9 cellular contexts compared by ENCODE assay signal in the genomic region with DNA sequence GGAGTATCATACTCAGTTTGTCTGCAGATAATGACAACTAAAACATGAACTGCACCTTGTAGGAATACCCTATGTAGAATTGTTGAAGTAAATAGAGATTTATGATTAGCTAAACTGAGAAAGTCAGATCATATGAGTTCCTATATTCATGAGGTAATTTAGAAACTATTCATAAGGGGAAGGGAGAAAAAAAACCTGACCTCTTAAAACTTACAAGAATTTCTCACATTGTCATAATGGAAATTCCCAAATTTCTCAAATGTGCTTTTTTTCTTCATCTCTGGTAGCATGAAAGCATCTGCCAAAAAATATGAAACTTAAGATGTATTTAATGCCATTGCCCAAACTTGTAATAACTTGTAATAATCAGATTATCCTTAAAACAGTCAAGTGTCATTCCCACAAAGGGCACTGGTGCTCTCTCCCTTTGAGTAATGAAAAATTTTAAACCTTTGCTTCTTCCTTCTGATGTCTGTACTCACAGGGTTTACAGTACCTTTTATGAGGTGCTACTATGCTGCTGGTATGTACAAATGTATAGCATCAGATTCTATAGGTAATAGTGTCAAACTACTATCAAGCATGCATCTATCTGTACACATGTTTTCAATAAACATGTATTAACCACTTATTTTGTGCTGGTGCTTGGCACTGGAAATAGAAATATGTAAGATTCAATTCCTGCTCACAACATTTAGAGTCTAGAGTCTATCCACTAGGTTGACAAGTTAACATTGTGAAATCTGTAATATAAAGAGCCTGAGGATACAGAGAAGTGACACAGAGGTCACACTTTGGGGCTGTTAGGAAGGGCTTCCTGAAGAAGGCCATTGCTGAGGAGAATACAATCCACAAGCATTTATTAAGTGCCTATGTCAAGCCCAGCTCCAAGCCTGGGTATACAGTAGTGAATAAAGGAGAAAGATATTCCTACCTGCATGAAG. TPM values are rescaled to one million over a fixed set of nuclear protein-coding genes. Genes with fewer than 3 reads are reported as not detected.
DNase-seq lines count a peak whose midpoint lies in the region; ATAC-seq and TF ChIP-seq lines count a peak whose summit lies in the region.
"Had no signal": no experiment of that assay in that cellular context is flagged by ENCODE, and none has a peak within 500 bp of the region (broad histone marks: within the 10 kb centered on the region; RNA-seq: fewer than 3 reads in every experiment).

No MANE protein-coding gene starts in this region.

- H3K27me3 ChIP-seq in left lung = no peaks in the 10 kb centered on the region
- no peaks in the 10 kb centered on the region for H3K27me3 ChIP-seq in ascending aorta

- intact Hi-C loops in left lung (cut with DNase I) (no loop called here), ascending aorta (cut with DNase I) (no loop called here)

- H3K27ac ChIP-seq in left lung (peak overlapping the region in 1 of 2 donors; percentile 23), ascending aorta (no peak overlapping the region)

- TF ChIP-seq CTCF in left lung (IDR thresholded peaks at IDR 0.05) (no peak), ascending aorta (IDR thresholded peaks at IDR 0.05) (no peak)

- H3K4me3 ChIP-seq in left lung (no peak overlapping the region), ascending aorta (no peak overlapping the region)

- no peaks in the 10 kb centered on the region for H3K36me3 ChIP-seq in left lung
- no peaks in the 10 kb centered on the region for H3K36me3 ChIP-seq in ascending aorta

- ATAC-seq in GM18861 (IDR thresholded peaks at IDR 0.05; ENCODE audit: unreplicated experiment) (peak; percentile 56), GM21528 (IDR thresholded peaks at IDR 0.05; ENCODE audit: low FRiP score, unreplicated experiment) (peak; percentile 38), HG03460 (IDR thresholded peaks at IDR 0.05; ENCODE audit: unreplicated experiment) (peak; percentile 43), left lung (peak; percentile 56)

- H3K9me3 ChIP-seq in left lung = no peaks in the 10 kb centered on the region
- no peaks in the 10 kb centered on the region for H3K9me3 ChIP-seq in ascending aorta

- H3K4me1 ChIP-seq in left lung (peaks cover 0 to 62% of the 10 kb centered on the region in 2 donors), ascending aorta (peaks cover 0 to under 1% of the 10 kb centered on the region in 2 donors)

- no peak for DNase-seq in left lung
- no peak for DNase-seq in activated CD8-positive, alpha-beta memory T cell treated with anti-CD3 and anti-CD28 coated beads, Interleukin-2, amount 50 U/mL, for 4 hours
- no peak for DNase-seq in ascending aorta (ENCODE audit: low spot score in 2 of 2)
- DNase-seq in OCI-M2 (lab: John Stamatoyannopoulos, UW; ENCODE audit: unreplicated experiment) = no peak
- DNase-seq: caudate nucleus, NCI-H748 treated with DMSO at 0.1 percent for 48 hours had no signal

RNA-seq across cellular contexts. Expression of a gene that starts 17.4 kb away (rescaled TPM):
- 100 to 1,000 TPM; 115 to 167 TPM for total RNA-seq in left lung
- 8.8 TPM for total RNA-seq in ascending aorta

RNA-seq across cellular contexts. Expression of a gene that starts 29.2 kb away (rescaled TPM):
- 10 to 100 TPM; 64.8 to 68.9 TPM for total RNA-seq in left lung
- total RNA-seq in ascending aorta = 9.5 TPM

Comparison
In these comparisons a context has a peak if more than half of its experiments do, and no peak if none do; other contexts are left out.
1. RNA of a gene that starts 17.4 kb away (total RNA-seq): 115 to 167 TPM in left lung; 8.8 TPM in ascending aorta (single experiment); every median in the first group is over 10 times any median in the second.
2. Peak in every context shown above with its lines, with median percentiles within 50 percentile points of each other: ATAC-seq.